8 cellular contexts compared by ENCODE assay signal in genomic region chr6:31901415-31901952, GRCh38. TPM values are rescaled to one million over a fixed set of nuclear protein-coding genes. Genes with fewer than 3 reads are reported as not detected.
A peak's percentile ranks its signal among the peaks of the same experiment; 100 is the strongest.
DNase-seq lines count a peak whose midpoint lies in the region; ATAC-seq lines count a peak whose summit lies in the region.

No MANE protein-coding gene starts in this region.

- CTCF ChIA-PET in activated CD4-positive, alpha-beta T cell treated with anti-CD3 and anti-CD28 coated beads, Interleukin-2, amount 10 ng/mL, durations not matched to agents 7 days and 5 days (lab: Charles Lee), result no interaction called here

- no peak overlapping the region for H3K27ac Mint-ChIP-seq in activated CD4-positive, alpha-beta T cell treated with anti-CD3 and anti-CD28 coated beads, Interleukin-2, amount 10 ng/mL, durations not matched to agents 7 days and 5 days

- H3K36me3 ChIP-seq in MG63 (peaks cover 2% of the 10 kb centered on the region; the same call in 1 of the 2 replicates), ectodermal cell (ENCODE audit: control insufficient read depth, insufficient read depth, low read length) (no peaks in the 10 kb centered on the region)

- peaks cover 14% of the 10 kb centered on the region for H3K27me3 Mint-ChIP-seq in activated CD4-positive, alpha-beta T cell treated with anti-CD3 and anti-CD28 coated beads, Interleukin-2, amount 10 ng/mL, durations not matched to agents 7 days and 5 days

- H3K27me3 ChIP-seq in MG63, result no peaks in the 10 kb centered on the region
- H3K27me3 ChIP-seq in ectodermal cell (ENCODE audit: control insufficient read depth, insufficient read depth, low read length, poor library complexity, severe bottlenecking), result no peaks in the 10 kb centered on the region

- peak overlapping the region; percentile 47 for H3K4me3 ChIP-seq in MG63
- H3K4me3 ChIP-seq in ectodermal cell (ENCODE audit: insufficient read depth, low read depth, low read length), result peak overlapping the region; percentile 68

- H3K36me3 Mint-ChIP-seq in activated CD4-positive, alpha-beta T cell treated with anti-CD3 and anti-CD28 coated beads, Interleukin-2, amount 10 ng/mL, durations not matched to agents 7 days and 5 days (ENCODE audit: low read depth), result peaks cover 5% of the 10 kb centered on the region

- no peak for ATAC-seq in GM18861 (IDR thresholded peaks at IDR 0.05; ENCODE audit: unreplicated experiment)

- peaks cover 32% of the 10 kb centered on the region for H3K4me1 Mint-ChIP-seq in activated CD4-positive, alpha-beta T cell treated with anti-CD3 and anti-CD28 coated beads, Interleukin-2, amount 10 ng/mL, durations not matched to agents 7 days and 5 days

- POLR2A ChIA-PET in activated CD4-positive, alpha-beta T cell treated with anti-CD3 and anti-CD28 coated beads, Interleukin-2, amount 10 ng/mL, durations not matched to agents 7 days and 5 days (lab: Charles Lee), result no interaction called here

- H3K9me3 Mint-ChIP-seq in activated CD4-positive, alpha-beta T cell treated with anti-CD3 and anti-CD28 coated beads, Interleukin-2, amount 10 ng/mL, durations not matched to agents 7 days and 5 days, result no peaks in the 10 kb centered on the region

- H3K4me1 ChIP-seq in ectodermal cell (ENCODE audit: control insufficient read depth, insufficient read depth, low read length), result peaks cover 16% of the 10 kb centered on the region

- DNase-seq in GDM1 (lab: John Stamatoyannopoulos, UW), result peak; percentile 49
- peak; percentile 58 for DNase-seq in MG63
- peak; percentile 63 for DNase-seq in activated CD4-positive, alpha-beta T cell treated with anti-CD3 and anti-CD28 coated beads, Interleukin-2, amount 10 ng/mL, durations not matched to agents 7 days and 5 days
- DNase-seq in medulla oblongata (ENCODE audit: extremely low spot score), result peak; percentile 38
- DNase-seq in stimulated activated CD8-positive, alpha-beta memory T cell treated with anti-CD3 and anti-CD28 coated beads, Interleukin-12 subunit alpha, Interleukin-12 subunit beta, amount 100 ng/mL, for 4 hours (ENCODE audit: low read depth), result peak; percentile 56
- no peak for DNase-seq in SHP77 treated with DMSO at 0.1 percent for 48 hours (lab: John Stamatoyannopoulos, UW)

- 2 to 3% methylated on average over 44 to 45 of the region's 45 CpGs for WGBS in ectodermal cell, 2 experiments

- H3K4me3 Mint-ChIP-seq in activated CD4-positive, alpha-beta T cell treated with anti-CD3 and anti-CD28 coated beads, Interleukin-2, amount 10 ng/mL, durations not matched to agents 7 days and 5 days, result peak overlapping the region; percentile 56

- H3K27ac ChIP-seq in ectodermal cell (ENCODE audit: insufficient read depth, low read depth, low read length, poor library complexity, severe bottlenecking), result no peak overlapping the region

- no peaks in the 10 kb centered on the region for H3K9me3 ChIP-seq in MG63
- H3K9me3 ChIP-seq in ectodermal cell (ENCODE audit: control insufficient read depth, low read length), result no peaks in the 10 kb centered on the region

RNA-seq across cellular contexts. Expression of gene ZBTB12, which starts 0.4 kb away (rescaled TPM):
- total RNA-seq in MG63 (2014; rRNA removed; shearing (Covaris generic); ENCODE audit: low replicate concordance), result 0.67 and 9.3 TPM in 2 replicates
- 1 to 10 TPM; 1.3 to 1.8 TPM for total RNA-seq in activated CD4-positive, alpha-beta T cell treated with anti-CD3 and anti-CD28 coated beads, Interleukin-2, amount 10 ng/mL, durations not matched to agents 7 days and 5 days
- polyA plus RNA-seq in ectodermal cell (2013, experiment 1 of 4), result 62.9 TPM
- 60.2 TPM for polyA plus RNA-seq in ectodermal cell (2013, experiment 2 of 4)
- polyA plus RNA-seq in ectodermal cell (2013, experiment 3 of 4), result 46.9 TPM
- polyA plus RNA-seq in ectodermal cell (2013, experiment 4 of 4), result 56.5 TPM

RNA-seq across cellular contexts. Expression of gene EHMT2, which starts 4.0 kb away (rescaled TPM):
- 30.4 and 38.9 TPM in 2 replicates for total RNA-seq in MG63 (2014; rRNA removed; shearing (Covaris generic); ENCODE audit: low replicate concordance)
- 10 to 100 TPM; 70.4 to 71.6 TPM for total RNA-seq in activated CD4-positive, alpha-beta T cell treated with anti-CD3 and anti-CD28 coated beads, Interleukin-2, amount 10 ng/mL, durations not matched to agents 7 days and 5 days
- 197 TPM for polyA plus RNA-seq in ectodermal cell (2013, experiment 1 of 4)
- 198 TPM for polyA plus RNA-seq in ectodermal cell (2013, experiment 2 of 4)
- polyA plus RNA-seq in ectodermal cell (2013, experiment 3 of 4), result 162 TPM
- polyA plus RNA-seq in ectodermal cell (2013, experiment 4 of 4), result 175 TPM

RNA-seq across cellular contexts. Expression of gene SLC44A4, which starts 22.7 kb away (rescaled TPM):
- total RNA-seq in MG63 (2014; rRNA removed; shearing (Covaris generic); ENCODE audit: low replicate concordance), result not detected in 2 replicates
- under 1 TPM in 1 of 2 experiments, not detected in 1; 0.15 TPM for total RNA-seq in activated CD4-positive, alpha-beta T cell treated with anti-CD3 and anti-CD28 coated beads, Interleukin-2, amount 10 ng/mL, durations not matched to agents 7 days and 5 days
- 1.8 TPM for polyA plus RNA-seq in ectodermal cell (2013, experiment 1 of 4)
- 1.4 TPM for polyA plus RNA-seq in ectodermal cell (2013, experiment 2 of 4)
- polyA plus RNA-seq in ectodermal cell (2013, experiment 3 of 4), result 1.7 TPM
- polyA plus RNA-seq in ectodermal cell (2013, experiment 4 of 4), result 1.8 TPM

RNA-seq across cellular contexts. Expression of gene C2, which starts 26.0 kb away (rescaled TPM):
- total RNA-seq in MG63 (2014; rRNA removed; shearing (Covaris generic); ENCODE audit: low replicate concordance), result 0.13 and 0.20 TPM in 2 replicates
- total RNA-seq in activated CD4-positive, alpha-beta T cell treated with anti-CD3 and anti-CD28 coated beads, Interleukin-2, amount 10 ng/mL, durations not matched to agents 7 days and 5 days, result 1 to 10 TPM in 1 of 2 experiments, under 1 TPM in 1; 0.57 to 1.3 TPM
- 2.1 TPM for polyA plus RNA-seq in ectodermal cell (2013, experiment 1 of 4)
- 1.5 TPM for polyA plus RNA-seq in ectodermal cell (2013, experiment 2 of 4)
- polyA plus RNA-seq in ectodermal cell (2013, experiment 3 of 4), result 1.3 TPM
- polyA plus RNA-seq in ectodermal cell (2013, experiment 4 of 4), result 1.8 TPM

RNA-seq across cellular contexts. Expression of gene NEU1, which starts 38.9 kb away (rescaled TPM):
- 11.7 and 14.6 TPM in 2 replicates for total RNA-seq in MG63 (2014; rRNA removed; shearing (Covaris generic); ENCODE audit: low replicate concordance)
- total RNA-seq in activated CD4-positive, alpha-beta T cell treated with anti-CD3 and anti-CD28 coated beads, Interleukin-2, amount 10 ng/mL, durations not matched to agents 7 days and 5 days, result 10 to 100 TPM; 16.7 to 17.0 TPM
- 36.6 TPM for polyA plus RNA-seq in ectodermal cell (2013, experiment 1 of 4)
- polyA plus RNA-seq in ectodermal cell (2013, experiment 2 of 4), result 35.4 TPM
- 29.8 TPM for polyA plus RNA-seq in ectodermal cell (2013, experiment 3 of 4)
- polyA plus RNA-seq in ectodermal cell (2013, experiment 4 of 4), result 33.8 TPM
